In the genomic region with DNA sequence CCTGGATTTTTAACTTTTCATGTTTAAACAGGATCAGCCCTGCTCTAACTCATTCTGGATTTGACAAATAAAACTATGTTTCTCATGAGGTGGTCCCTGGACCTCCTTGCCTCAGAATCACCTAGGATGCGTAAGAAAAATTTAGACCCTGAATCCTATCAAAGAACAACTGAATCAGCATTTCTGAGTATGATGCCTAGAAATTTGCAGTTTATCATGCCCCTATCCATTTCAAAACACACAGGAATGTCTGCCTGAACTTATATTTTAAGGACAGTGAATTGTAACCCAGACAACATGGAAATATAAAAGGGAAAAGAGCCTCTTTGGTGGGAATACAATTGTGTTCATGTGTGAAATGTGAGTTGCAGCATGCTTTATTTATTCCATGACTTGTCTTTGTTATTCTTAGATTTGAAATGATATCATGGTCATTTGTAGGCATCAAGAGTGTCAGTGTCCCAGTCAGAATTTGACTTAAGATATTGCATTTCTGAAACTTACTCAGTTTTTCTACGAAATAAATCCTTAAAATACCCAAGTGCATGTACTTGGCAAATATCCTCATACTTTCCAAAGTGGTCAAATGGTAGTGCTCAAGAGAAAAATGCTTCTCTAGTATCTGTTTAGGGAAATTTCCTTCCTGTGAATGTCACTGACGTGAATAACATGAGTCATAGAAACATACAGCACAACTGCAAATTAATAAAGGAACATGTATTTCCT, we compare ENCODE assay signal across 12 cellular contexts.
A peak's percentile ranks its signal among the peaks of the same experiment; 100 is the strongest.
DNase-seq lines count a peak whose midpoint lies in the region; ATAC-seq and TF ChIP-seq lines count a peak whose summit lies in the region.
"Had no signal": no experiment of that assay in that cellular context is flagged by ENCODE, and none has a peak within 500 bp of the region (broad histone marks: within the 10 kb centered on the region; RNA-seq: fewer than 3 reads in every experiment).

No MANE protein-coding gene starts in this region.

- no peak overlapping the region for H2AFZ ChIP-seq in mammary epithelial cell (ENCODE audit: low read depth, low read length)

- DNase-seq in A673 (ENCODE audit: low spot score): peak; percentile 28
- DNase-seq in HCEC 1CT: peak; percentile 76
- peak; percentile 8 for DNase-seq in mammary epithelial cell
- no peak for DNase-seq in left lung
- DNase-seq in HuH-7 (ENCODE audit: low spot score): no peak
- no peak for DNase-seq in HPDE6-E6E7 (ENCODE audit: extremely low spot score)
- DNase-seq in NCI-H1436 treated with DMSO at 0.1 percent for 48 hours (lab: John Stamatoyannopoulos, UW): no peak
- DNase-seq: AML-193; heart right ventricle; stimulated activated CD4-positive, alpha-beta T cell treated with anti-CD3 and anti-CD28 coated beads, Interleukin-15, amount 100 ng/mL, for 24 hours had no signal

- H3K4me1 ChIP-seq in A673 (ENCODE audit: insufficient read depth, low read length, poor library complexity, severe bottlenecking): peaks cover 42% of the 10 kb centered on the region
- H3K4me1 ChIP-seq in mammary epithelial cell (ENCODE audit: insufficient read depth, low read length): no peaks in the 10 kb centered on the region
- peaks cover 0 to 4% of the 10 kb centered on the region in 2 donors for H3K4me1 ChIP-seq in left lung

- H3K9me3 ChIP-seq in A673 (ENCODE audit: low read depth, low read length, poor library complexity, severe bottlenecking): no peaks in the 10 kb centered on the region
- H3K9me3 ChIP-seq in mammary epithelial cell (replicated peaks; ENCODE audit: insufficient read depth, low read length): no peaks in the 10 kb centered on the region
- H3K9me3 ChIP-seq in left lung: no peaks in the 10 kb centered on the region
- H3K9me3 ChIP-seq: heart right ventricle had no signal

- ATAC-seq in left lung (peak; percentile 76), GM18873 (IDR thresholded peaks at IDR 0.05; ENCODE audit: low FRiP score, unreplicated experiment) (no peak)

- dilution Hi-C loops in mammary epithelial cell (cut with HindIII; ENCODE audit: low sequenced_read_pairs): no loop called here

- 80% methylated on average over 3 of the region's 3 CpGs for WGBS in mammary epithelial cell (ENCODE audit: low coverage, missing lambda C conversion rate)

- H3K27ac ChIP-seq in A673 (ENCODE audit: low read depth, low read length, poor library complexity, severe bottlenecking) (peak overlapping the region; percentile 73), mammary epithelial cell (ENCODE audit: insufficient read depth, low read depth, low read length) (no peak overlapping the region), left lung (peak overlapping the region in 1 of 2 donors; percentile 44)

- H4K20me1 ChIP-seq in mammary epithelial cell (ENCODE audit: insufficient read depth, low read length): no peaks in the 10 kb centered on the region

- TF ChIP-seq CTCF in A673 (conservative IDR thresholded peaks at IDR 0.05; ENCODE audit: low read depth, low read length) (no peak), mammary epithelial cell (conservative IDR thresholded peaks at IDR 0.05 in 1 of 2, IDR thresholded peaks at IDR 0.05 in 1 of 2; ENCODE audit: extremely low read depth in 1 of 2, insufficient read depth in 1 of 2, low read depth in 1 of 2, low read length in 2 of 2) (no peak), left lung (IDR thresholded peaks at IDR 0.05) (no peak)

- no TSS peak for BruUV-seq in A673 (replicated peaks; lab: Mats Ljungman, UMichigan)
- BruUV-seq in mammary epithelial cell (replicated peaks; lab: Mats Ljungman, UMichigan): no TSS peak

- H3K4me3 ChIP-seq in A673 (ENCODE audit: low read depth, low read length, poor library complexity, severe bottlenecking) (no peak overlapping the region), mammary epithelial cell (replicated peaks in 1 of 3; ENCODE audit: insufficient read depth in 1 of 3, low read depth in 2 of 3, low read length in 3 of 3) (no peak overlapping the region), left lung (no peak overlapping the region)
- H3K4me3 ChIP-seq: dorsolateral prefrontal cortex, heart right ventricle had no signal

- H3K27me3 ChIP-seq in A673 (replicated peaks; ENCODE audit: insufficient read depth, low read depth, low read length, poor library complexity) (no peaks in the 10 kb centered on the region), mammary epithelial cell (ENCODE audit: insufficient read depth, low read length) (no peaks in the 10 kb centered on the region), left lung (no peaks in the 10 kb centered on the region)
- H3K27me3 ChIP-seq: dorsolateral prefrontal cortex, heart right ventricle had no signal

- intact Hi-C loops in A673 (cut with micrococcal nuclease; ENCODE audit: unreplicated experiment): no loop called here
- intact Hi-C loops in mammary epithelial cell (cut with micrococcal nuclease): no loop called here
- intact Hi-C loops in left lung (cut with DNase I): no loop called here

- in situ Hi-C loops in mammary epithelial cell (cut with MboI; ENCODE audit: low sequenced_read_pairs in 2 of 2): no loop called here

- H3K36me3 ChIP-seq in A673 (ENCODE audit: insufficient read depth, low read length, poor library complexity, severe bottlenecking): no peaks in the 10 kb centered on the region
- H3K36me3 ChIP-seq in mammary epithelial cell (ENCODE audit: insufficient read depth, low read length): peaks cover 8% of the 10 kb centered on the region
- no peaks in the 10 kb centered on the region for H3K36me3 ChIP-seq in left lung

- H3K4me2 ChIP-seq in mammary epithelial cell (ENCODE audit: insufficient read depth, low read depth, low read length): no peak overlapping the region

- no peaks in the 10 kb centered on the region for H3K79me2 ChIP-seq in mammary epithelial cell (ENCODE audit: insufficient read depth, low read length)

- CTCF ChIA-PET in A673 (lab: Charles Lee): interaction anchor here (1.2 kb wide), 1 partner anchor 195 kb away, joined by 3 read pairs; no protein-coding TSS in a partner anchor
- CTCF ChIA-PET in mammary epithelial cell (lab: Charles Lee; ENCODE audit: low non-redundant PET): no interaction called here

- no peak overlapping the region for H3K9ac ChIP-seq in mammary epithelial cell (ENCODE audit: insufficient read depth, low read length)

- POLR2A ChIA-PET in A673 (lab: Charles Lee; ENCODE audit: low non-redundant PET): no interaction called here

Comparison
In these comparisons a context has a peak if more than half of its experiments do, and no peak if none do; other contexts are left out.
1. DNase-seq: peak in A673 (single experiment), HCEC 1CT (single experiment) and mammary epithelial cell (single experiment); none in left lung (0 of 2), HuH-7 (single experiment), HPDE6-E6E7 (single experiment) and NCI-H1436 treated with DMSO at 0.1 percent for 48 hours (single experiment).